ENCODE assay signal across 12 cellular contexts in the genomic region with DNA sequence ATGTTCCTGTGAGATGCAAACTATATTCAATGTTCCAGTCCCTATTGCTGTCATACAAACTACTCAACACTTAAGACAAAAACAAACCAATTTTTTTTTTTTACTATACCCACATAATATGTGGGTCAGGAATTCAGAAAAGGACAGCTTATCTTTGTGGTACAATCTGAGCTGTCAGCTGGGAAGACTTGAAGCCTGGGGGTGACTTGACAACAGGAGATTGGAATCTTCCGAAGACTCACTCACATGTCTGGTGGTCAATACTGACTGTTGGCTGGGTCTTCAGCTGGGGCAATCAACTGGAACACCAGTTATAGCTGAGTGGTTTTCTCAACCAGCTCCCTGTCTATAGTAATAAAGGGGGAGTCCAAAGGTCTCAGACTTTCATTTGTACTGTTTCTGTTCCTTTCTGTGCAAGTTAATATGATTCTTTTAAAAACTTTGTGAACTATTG.
A peak's percentile ranks its signal among the peaks of the same experiment; 100 is the strongest.
DNase-seq lines count a peak whose midpoint lies in the region; ATAC-seq and TF ChIP-seq lines count a peak whose summit lies in the region.
"Had no signal": no experiment of that assay in that cellular context is flagged by ENCODE, and none has a peak within 500 bp of the region (broad histone marks: within the 10 kb centered on the region; RNA-seq: fewer than 3 reads in every experiment).

No MANE protein-coding gene starts in this region.

- H2BK15ac ChIP-seq in mesendoderm (replicated peaks; ENCODE audit: low read depth), result no peak overlapping the region

- peak overlapping the region; percentile 61 for H3K4me2 ChIP-seq in parathyroid adenoma (ENCODE audit: low read length)
- H3K4me2 ChIP-seq in mesendoderm (ENCODE audit: low read length), result no peak overlapping the region

- H2AFZ ChIP-seq in parathyroid adenoma, result no peak overlapping the region

- no peak overlapping the region for H3K4me3 ChIP-seq in parathyroid adenoma (ENCODE audit: low read depth, low read length)
- no peak overlapping the region for H3K4me3 ChIP-seq in mesendoderm (ENCODE audit: low read length)
- no peak overlapping the region for H3K4me3 ChIP-seq in SJCRH30

- no peak overlapping the region for H3K56ac ChIP-seq in mesendoderm (ENCODE audit: low read length)

- no peak overlapping the region for H2BK5ac ChIP-seq in mesendoderm (ENCODE audit: low read length)

- no peak overlapping the region for H2AK5ac ChIP-seq in mesendoderm (ENCODE audit: low read length)

- H4K8ac ChIP-seq in mesendoderm (ENCODE audit: low read depth, low read length), result no peak overlapping the region

- H3K9ac ChIP-seq in parathyroid adenoma (no peak overlapping the region), mesendoderm (ENCODE audit: low read length) (no peak overlapping the region)

- H2BK120ac ChIP-seq in mesendoderm (ENCODE audit: low read depth, low read length), result no peak overlapping the region

- H3K23ac ChIP-seq in mesendoderm (ENCODE audit: low read length), result no peak overlapping the region

- H3K18ac ChIP-seq in mesendoderm (ENCODE audit: low read length), result no peak overlapping the region

- no peak overlapping the region for H4K5ac ChIP-seq in mesendoderm (ENCODE audit: low read length)

- TF ChIP-seq CTCF in parathyroid adenoma (IDR thresholded peaks at IDR 0.05), result no peak

- no peak for DNase-seq in mesendoderm
- DNase-seq in SJCRH30, result no peak
- DNase-seq in NCI-H82 treated with DMSO at 0.1 percent for 48 hours (lab: John Stamatoyannopoulos, UW; ENCODE audit: unreplicated experiment), result no peak
- DNase-seq in NCI-H2107 (lab: John Stamatoyannopoulos, UW), result no peak
- DNase-seq: DMS 273 treated with DMSO at 0.1 percent for 48 hours; effector CD8-positive, alpha-beta T cell; NCI-H1417 treated with DMSO at 0.1 percent for 48 hours; RPMI8226 had no signal

- H3K79me2 ChIP-seq in parathyroid adenoma (no peaks in the 10 kb centered on the region), mesendoderm (ENCODE audit: control insufficient read depth, insufficient read depth, low read length) (no peaks in the 10 kb centered on the region)

- H3K79me1 ChIP-seq in mesendoderm (ENCODE audit: low read length), result no peaks in the 10 kb centered on the region

- WGBS in mesendoderm (ENCODE audit: extremely low coverage, insufficient coverage, low lambda C conversion rate), result no CpG with 5 or more reads among the region's 1 CpG

- H3K27ac ChIP-seq in parathyroid adenoma (peak overlapping the region; percentile 62), mesendoderm (ENCODE audit: low read depth, low read length) (no peak overlapping the region), SJCRH30 (no peak overlapping the region)

- H3K4me1 ChIP-seq in parathyroid adenoma (peaks cover 11% of the 10 kb centered on the region), mesendoderm (ENCODE audit: control insufficient read depth, low read depth, low read length) (no peaks in the 10 kb centered on the region), SJCRH30 (no peaks in the 10 kb centered on the region)

- H3K27me3 ChIP-seq in parathyroid adenoma (ENCODE audit: control insufficient read depth, insufficient read depth, low read length) (no peaks in the 10 kb centered on the region), mesendoderm (ENCODE audit: insufficient read depth, low read length, poor library complexity) (no peaks in the 10 kb centered on the region), SJCRH30 (no peaks in the 10 kb centered on the region)

- ATAC-seq in GM18907 (IDR thresholded peaks at IDR 0.05; ENCODE audit: unreplicated experiment), result peak; percentile 91
- ATAC-seq in GM21825 (IDR thresholded peaks at IDR 0.05; ENCODE audit: unreplicated experiment), result peak; percentile 90
- ATAC-seq in HG03378 (IDR thresholded peaks at IDR 0.05; ENCODE audit: unreplicated experiment), result peak; percentile 92

- H3K36me3 ChIP-seq in parathyroid adenoma (ENCODE audit: control insufficient read depth, insufficient read depth, low read length) (no peaks in the 10 kb centered on the region), mesendoderm (ENCODE audit: control insufficient read depth, insufficient read depth, low read length) (no peaks in the 10 kb centered on the region), SJCRH30 (no peaks in the 10 kb centered on the region)

- H3K9me3 ChIP-seq in parathyroid adenoma (ENCODE audit: control insufficient read depth, low read length) (no peaks in the 10 kb centered on the region), SJCRH30 (replicated peaks) (no peaks in the 10 kb centered on the region)

- H3K4ac ChIP-seq in mesendoderm (ENCODE audit: low read depth, low read length), result no peak overlapping the region
